ENCODE assay signal across 16 cellular contexts in the genomic region with DNA sequence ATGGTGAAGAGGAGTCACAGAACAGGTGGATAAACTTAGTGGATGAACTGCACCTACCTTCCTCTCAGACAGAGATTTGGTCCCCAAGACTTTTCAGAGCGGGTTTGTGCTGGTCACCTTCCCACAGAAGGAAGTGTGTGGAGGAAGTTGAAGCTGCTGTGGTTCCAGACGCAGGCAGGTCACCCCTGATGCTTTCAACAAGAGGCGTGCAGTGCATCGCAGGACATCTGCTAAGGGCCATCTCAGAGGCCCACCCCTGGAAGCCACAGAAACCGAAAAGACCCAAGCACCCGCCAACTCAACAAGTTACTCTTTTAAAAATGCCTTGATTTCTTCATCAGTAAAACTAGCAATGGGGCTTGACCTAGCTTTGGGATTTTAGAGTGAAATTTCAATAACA. TPM values are rescaled to one million over a fixed set of nuclear protein-coding genes. Genes with fewer than 3 reads are reported as not detected.
DNase-seq lines count a peak whose midpoint lies in the region; ATAC-seq, FAIRE-seq and TF ChIP-seq lines count a peak whose summit lies in the region.
"Had no signal": no experiment of that assay in that cellular context is flagged by ENCODE, and none has a peak within 500 bp of the region (broad histone marks: within the 10 kb centered on the region; RNA-seq: fewer than 3 reads in every experiment).

No MANE protein-coding gene starts in this region.

- H3K36me3 Mint-ChIP-seq in activated CD4-positive, alpha-beta T cell treated with anti-CD3 and anti-CD28 coated beads, Interleukin-2, amount 10 ng/mL, durations not matched to agents 7 days and 5 days (ENCODE audit: low read depth) = peaks cover 45% of the 10 kb centered on the region
- H3K36me3 Mint-ChIP-seq in activated CD4-positive, alpha-beta T cell treated with anti-CD3 and anti-CD28 coated beads, Interleukin-2, amount 10 ng/mL, durations not matched to agents 24 days and 14 days (ENCODE audit: low read depth) = peaks cover 42% of the 10 kb centered on the region
- peaks cover 3% of the 10 kb centered on the region for H3K36me3 Mint-ChIP-seq in WTC11
- no peaks in the 10 kb centered on the region for H3K36me3 Mint-ChIP-seq in glutamatergic neuron (ENCODE audit: unreplicated experiment)

- DNase-seq in activated CD4-positive, alpha-beta T cell treated with anti-CD3 and anti-CD28 coated beads, Interleukin-2, amount 10 ng/mL, durations not matched to agents 7 days and 5 days = no peak
- no peak for DNase-seq in activated CD4-positive, alpha-beta T cell treated with anti-CD3 and anti-CD28 coated beads, Interleukin-2, amount 10 ng/mL, durations not matched to agents 24 days and 14 days
- no peak for DNase-seq in WTC11 (ENCODE audit: low spot score)
- no peak for DNase-seq in glutamatergic neuron
- peak; percentile 68 for DNase-seq in spleen
- DNase-seq in RKO (ENCODE audit: low spot score) = no peak
- no peak for DNase-seq in GM19240 (ENCODE audit: insufficient read length, low spot score)
- no peak for DNase-seq in frontal cortex (ENCODE audit: low spot score in 2 of 2)
- DNase-seq: 8988T; midbrain; NCI-H2227 treated with DMSO at 0.1 percent for 48 hours; stimulated activated CD4-positive, alpha-beta T cell treated with anti-CD3 and anti-CD28 coated beads, Interleukin-15, amount 100 ng/mL, for 24 hours had no signal

- no peaks in the 10 kb centered on the region for H3K9me3 ChIP-seq in spleen
- H3K9me3 ChIP-seq: SJSA1 had no signal

- no peaks in the 10 kb centered on the region for H3K9me3 Mint-ChIP-seq in activated CD4-positive, alpha-beta T cell treated with anti-CD3 and anti-CD28 coated beads, Interleukin-2, amount 10 ng/mL, durations not matched to agents 7 days and 5 days
- no peaks in the 10 kb centered on the region for H3K9me3 Mint-ChIP-seq in activated CD4-positive, alpha-beta T cell treated with anti-CD3 and anti-CD28 coated beads, Interleukin-2, amount 10 ng/mL, durations not matched to agents 24 days and 14 days
- H3K9me3 Mint-ChIP-seq in WTC11 = no peaks in the 10 kb centered on the region
- peaks cover 9% of the 10 kb centered on the region for H3K9me3 Mint-ChIP-seq in glutamatergic neuron (ENCODE audit: unreplicated experiment)

- H3K4me3 Mint-ChIP-seq in activated CD4-positive, alpha-beta T cell treated with anti-CD3 and anti-CD28 coated beads, Interleukin-2, amount 10 ng/mL, durations not matched to agents 7 days and 5 days = no peak overlapping the region
- no peak overlapping the region for H3K4me3 Mint-ChIP-seq in activated CD4-positive, alpha-beta T cell treated with anti-CD3 and anti-CD28 coated beads, Interleukin-2, amount 10 ng/mL, durations not matched to agents 24 days and 14 days
- H3K4me3 Mint-ChIP-seq in WTC11 (no peak overlapping the region), glutamatergic neuron (ENCODE audit: unreplicated experiment) (no peak overlapping the region)

- POLR2A ChIA-PET in activated CD4-positive, alpha-beta T cell treated with anti-CD3 and anti-CD28 coated beads, Interleukin-2, amount 10 ng/mL, durations not matched to agents 7 days and 5 days (lab: Charles Lee) = no interaction called here
- POLR2A ChIA-PET in WTC11 (lab: Charles Lee) = interaction anchor here (0.9 kb wide), 1 partner anchor 70 kb away, joined by 3 read pairs; no protein-coding TSS in a partner anchor

- CTCF ChIA-PET in activated CD4-positive, alpha-beta T cell treated with anti-CD3 and anti-CD28 coated beads, Interleukin-2, amount 10 ng/mL, durations not matched to agents 7 days and 5 days (lab: Charles Lee) = interaction anchor here (1.2 kb wide), 1 partner anchor 10 kb away, joined by 3 read pairs; no protein-coding TSS in a partner anchor
- CTCF ChIA-PET in WTC11 (lab: Charles Lee) = interaction anchor here (0.8 to 4.5 kb wide), 4 partner anchors 10 to 44 kb away, joined by 3 to 22 read pairs (median 8); partner anchors contain the start of gene FNTB

- TF ChIP-seq CTCF in WTC11 (IDR thresholded peaks at IDR 0.05) (no peak), glutamatergic neuron (IDR thresholded peaks at IDR 0.05; ENCODE audit: partially characterized antibody, unreplicated experiment) (no peak), spleen (IDR thresholded peaks at IDR 0.05 in 8 of 11, conservative IDR thresholded peaks at IDR 0.05 in 3 of 11) (no peak)

- peaks cover 0 to 90% (median 10%) of the 10 kb centered on the region in 6 donors for H3K36me3 ChIP-seq in spleen
- H3K36me3 ChIP-seq: SJSA1 had no signal

- WGBS in spleen, 5 donors = 30 to 62% (median 39%) methylated on average over 6 of the region's 6 CpGs

- no peaks in the 10 kb centered on the region for H3K27me3 Mint-ChIP-seq in activated CD4-positive, alpha-beta T cell treated with anti-CD3 and anti-CD28 coated beads, Interleukin-2, amount 10 ng/mL, durations not matched to agents 7 days and 5 days
- no peaks in the 10 kb centered on the region for H3K27me3 Mint-ChIP-seq in activated CD4-positive, alpha-beta T cell treated with anti-CD3 and anti-CD28 coated beads, Interleukin-2, amount 10 ng/mL, durations not matched to agents 24 days and 14 days
- no peaks in the 10 kb centered on the region for H3K27me3 Mint-ChIP-seq in WTC11 (ENCODE audit: low read depth)
- no peaks in the 10 kb centered on the region for H3K27me3 Mint-ChIP-seq in glutamatergic neuron (ENCODE audit: unreplicated experiment)

- peaks cover 0 to 34% (median 6%) of the 10 kb centered on the region in 6 donors for H3K4me1 ChIP-seq in spleen
- H3K4me1 ChIP-seq: SJSA1 had no signal

- no peak for ATAC-seq in WTC11
- ATAC-seq: K562 had no signal

- intact Hi-C loops in activated CD4-positive, alpha-beta T cell treated with anti-CD3 and anti-CD28 coated beads, Interleukin-2, amount 10 ng/mL, durations not matched to agents 24 days and 14 days (cut with micrococcal nuclease) = no loop called here
- intact Hi-C loops in spleen (cut with DNase I; ENCODE audit: low total_unique reads) = no loop called here

- H3K27me3 ChIP-seq in spleen (replicated peaks in 1 of 7) = no peaks in the 10 kb centered on the region
- H3K27me3 ChIP-seq: SJSA1 had no signal

- TF ChIP-seq POLR2A in spleen (IDR thresholded peaks at IDR 0.05) = no peak

- no peak overlapping the region for H3K4me3 ChIP-seq in spleen
- H3K4me3 ChIP-seq: K562, SJSA1 had no signal

- H3K4me1 Mint-ChIP-seq in activated CD4-positive, alpha-beta T cell treated with anti-CD3 and anti-CD28 coated beads, Interleukin-2, amount 10 ng/mL, durations not matched to agents 7 days and 5 days = peaks cover 36% of the 10 kb centered on the region
- H3K4me1 Mint-ChIP-seq in activated CD4-positive, alpha-beta T cell treated with anti-CD3 and anti-CD28 coated beads, Interleukin-2, amount 10 ng/mL, durations not matched to agents 24 days and 14 days = peaks cover 35% of the 10 kb centered on the region
- peaks cover 24% of the 10 kb centered on the region for H3K4me1 Mint-ChIP-seq in WTC11
- no peaks in the 10 kb centered on the region for H3K4me1 Mint-ChIP-seq in glutamatergic neuron (ENCODE audit: low read depth, unreplicated experiment)

- no peak for FAIRE-seq in frontal cortex (lab: Jason Lieb, UNC)
- FAIRE-seq: G401.6, K562 had no signal

- H3K27ac Mint-ChIP-seq in activated CD4-positive, alpha-beta T cell treated with anti-CD3 and anti-CD28 coated beads, Interleukin-2, amount 10 ng/mL, durations not matched to agents 7 days and 5 days = peak overlapping the region; percentile 46
- H3K27ac Mint-ChIP-seq in activated CD4-positive, alpha-beta T cell treated with anti-CD3 and anti-CD28 coated beads, Interleukin-2, amount 10 ng/mL, durations not matched to agents 24 days and 14 days = no peak overlapping the region
- H3K27ac Mint-ChIP-seq in WTC11 (peak overlapping the region; percentile 34; the same call in 1 of the 2 replicates), glutamatergic neuron (ENCODE audit: unreplicated experiment) (peak overlapping the region; percentile 46)

- no peak overlapping the region for H3K27ac ChIP-seq in spleen
- H3K27ac ChIP-seq: SJSA1 had no signal

TF ChIP-seq in WTC11, 78 proteins besides CTCF, POLR2A, EP300 and RAD21 (continues in another document):
- TF ChIP-seq ZBTB21 (CRISPR knock-in tag; IDR thresholded peaks at IDR 0.05; ENCODE audit: borderline replicate concordance) (no peak), SMAD3 (CRISPR knock-in tag; IDR thresholded peaks at IDR 0.05; ENCODE audit: borderline replicate concordance) (no peak)

RNA-seq across cellular contexts. Expression of gene GPX2, which starts 1.0 kb away (rescaled TPM):
- not detected for total RNA-seq in activated CD4-positive, alpha-beta T cell treated with anti-CD3 and anti-CD28 coated beads, Interleukin-2, amount 10 ng/mL, durations not matched to agents 7 days and 5 days
- not detected in 2 replicates for total RNA-seq in activated CD4-positive, alpha-beta T cell treated with anti-CD3 and anti-CD28 coated beads, Interleukin-2, amount 10 ng/mL, durations not matched to agents 24 days and 14 days
- total RNA-seq in WTC11 (2021) (0.80 to 1.5 TPM (median 1.0 TPM) in 3 replicates), glutamatergic neuron (ENCODE audit: unreplicated experiment) (1.3 TPM), spleen (not detected), frontal cortex (not detected)
- under 1 TPM in 1 of 3 donors, not detected in 2; 0.26 TPM for polyA plus RNA-seq in spleen
- total RNA-seq: SJSA1, subcutaneous adipose tissue had no signal
- polyA plus RNA-seq: K562 had no signal

RNA-seq across cellular contexts. Expression of gene RAB15, which starts 28.6 kb away (rescaled TPM):
- total RNA-seq in activated CD4-positive, alpha-beta T cell treated with anti-CD3 and anti-CD28 coated beads, Interleukin-2, amount 10 ng/mL, durations not matched to agents 7 days and 5 days = 1 to 10 TPM; 4.9 to 5.7 TPM
- 6.2 and 6.9 TPM in 2 replicates for total RNA-seq in activated CD4-positive, alpha-beta T cell treated with anti-CD3 and anti-CD28 coated beads, Interleukin-2, amount 10 ng/mL, durations not matched to agents 24 days and 14 days
- 38.4 to 49.1 TPM (median 38.6 TPM) in 3 replicates for total RNA-seq in WTC11 (2021)
- total RNA-seq in glutamatergic neuron (ENCODE audit: unreplicated experiment) = 79.5 TPM
- 1 to 10 TPM; 1.3 to 7.0 (median 2.9) TPM for total RNA-seq in spleen
- polyA plus RNA-seq in spleen = 1 to 10 TPM; 1.2 to 1.8 (median 1.5) TPM
- total RNA-seq in frontal cortex = 24.1 TPM

RNA-seq across cellular contexts. Expression of gene CHURC1, which starts 29.3 kb away (rescaled TPM):
- total RNA-seq in activated CD4-positive, alpha-beta T cell treated with anti-CD3 and anti-CD28 coated beads, Interleukin-2, amount 10 ng/mL, durations not matched to agents 7 days and 5 days = 10 to 100 TPM; 65.2 to 82.9 TPM
- 53.5 and 54.9 TPM in 2 replicates for total RNA-seq in activated CD4-positive, alpha-beta T cell treated with anti-CD3 and anti-CD28 coated beads, Interleukin-2, amount 10 ng/mL, durations not matched to agents 24 days and 14 days
- total RNA-seq in WTC11 (2021) = 47.3 to 52.4 TPM (median 49.1 TPM) in 3 replicates
- 40.6 TPM for total RNA-seq in glutamatergic neuron (ENCODE audit: unreplicated experiment)
- 100 to 1,000 TPM in 3 of 7 donors, 10 to 100 TPM in 4; 59.2 to 135 (median 81.3) TPM for total RNA-seq in spleen
- polyA plus RNA-seq in spleen = 10 to 100 TPM; 34.0 to 41.3 (median 40.7) TPM
- total RNA-seq in frontal cortex = 32.2 TPM

RNA-seq across cellular contexts. Expression of gene FNTB, which starts 43.1 kb away (rescaled TPM):
- 10 to 100 TPM; 16.7 to 21.4 TPM for total RNA-seq in activated CD4-positive, alpha-beta T cell treated with anti-CD3 and anti-CD28 coated beads, Interleukin-2, amount 10 ng/mL, durations not matched to agents 7 days and 5 days
- total RNA-seq in activated CD4-positive, alpha-beta T cell treated with anti-CD3 and anti-CD28 coated beads, Interleukin-2, amount 10 ng/mL, durations not matched to agents 24 days and 14 days = 18.9 and 19.1 TPM in 2 replicates
- total RNA-seq in WTC11 (2021) = 14.2 to 18.2 TPM (median 17.3 TPM) in 3 replicates
- total RNA-seq in glutamatergic neuron (ENCODE audit: unreplicated experiment) = 15.2 TPM
- 10 to 100 TPM in 5 of 7 donors, 1 to 10 TPM in 2; 9.5 to 17.0 (median 11.9) TPM for total RNA-seq in spleen
- 1 to 10 TPM; 4.7 to 4.9 (median 4.9) TPM for polyA plus RNA-seq in spleen
- 5.3 TPM for total RNA-seq in frontal cortex
